17 cellular contexts compared by ENCODE assay signal in the genomic region with DNA sequence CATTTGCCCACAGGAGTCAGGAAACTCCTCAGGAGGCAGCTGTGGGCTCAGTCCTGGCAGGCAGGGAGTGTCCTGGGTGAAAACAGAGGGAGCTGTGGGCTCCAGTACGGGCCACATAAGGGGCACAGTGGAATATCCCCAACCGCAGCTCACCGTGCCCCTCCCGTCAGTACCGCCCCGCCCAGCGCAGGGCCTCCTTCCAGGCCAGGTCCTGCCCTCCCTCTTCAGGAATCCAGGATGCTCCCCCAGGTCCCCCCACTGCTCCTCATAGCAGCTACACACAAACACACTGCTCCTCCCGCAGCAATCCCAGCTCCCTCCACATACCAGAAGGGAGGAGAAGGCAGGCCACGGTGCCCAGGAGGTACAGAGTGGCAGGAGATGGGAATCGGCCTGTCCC.
DNase-seq lines count a peak whose midpoint lies in the region; ATAC-seq and TF ChIP-seq lines count a peak whose summit lies in the region.
"Had no signal": no experiment of that assay in that cellular context is flagged by ENCODE, and none has a peak within 500 bp of the region (broad histone marks: within the 10 kb centered on the region; RNA-seq: fewer than 3 reads in every experiment).

No MANE protein-coding gene starts in this region.

- DNase-seq in RPMI7951 (ENCODE audit: low read depth) (peak; percentile 74), foreskin keratinocyte (no peak), omental fat pad (ENCODE audit: low spot score) (no peak), upper lobe of right lung (peak; percentile 65), NCI-H510A treated with DMSO at 0.1 percent for 48 hours (lab: John Stamatoyannopoulos, UW) (no peak), KBM-7 (no peak)
- DNase-seq: activated CD4-positive, alpha-beta T cell treated with anti-CD3 and anti-CD28 coated beads, Interleukin-2, amount 50 U/mL, for 4 hours; activated naive CD8-positive, alpha-beta T cell treated with anti-CD3 and anti-CD28 coated beads for 36 hours; activated T-cell treated with anti-CD3 and anti-CD28 coated beads, Interleukin-2, amount 50 U/mL, for 4 hours; BE2C; caudate nucleus; effector CD4-positive, alpha-beta T cell; RPMI8226; stimulated activated CD4-positive, alpha-beta T cell treated with anti-CD3 and anti-CD28 coated beads, Interleukin-15, amount 100 ng/mL, for 24 hours had no signal

- peaks cover 9% of the 10 kb centered on the region for H3K4me1 ChIP-seq in foreskin keratinocyte
- peaks cover 30% of the 10 kb centered on the region for H3K4me1 ChIP-seq in upper lobe of right lung
- H3K4me1 ChIP-seq: BE2C had no signal

- no peak overlapping the region for H3K4me3 ChIP-seq in upper lobe of right lung
- H3K4me3 ChIP-seq: psoas muscle had no signal

- in situ Hi-C loops in KBM-7 (cut with MboI; ENCODE audit: low pct_unique_long_range_greater_than_20kb, low sequenced_read_pairs): no loop called here

- peaks cover 9% of the 10 kb centered on the region for H3K36me3 ChIP-seq in upper lobe of right lung
- H3K36me3 ChIP-seq: BE2C had no signal

- H3K27ac ChIP-seq in foreskin keratinocyte: no peak overlapping the region
- no peak overlapping the region for H3K27ac ChIP-seq in upper lobe of right lung
- H3K27ac ChIP-seq: psoas muscle had no signal

- H3K27me3 ChIP-seq in foreskin keratinocyte (no peaks in the 10 kb centered on the region), upper lobe of right lung (no peaks in the 10 kb centered on the region)
- H3K27me3 ChIP-seq: BE2C had no signal

- TF ChIP-seq CTCF in foreskin keratinocyte (conservative IDR thresholded peaks at IDR 0.05) (no peak), omental fat pad (IDR thresholded peaks at IDR 0.05) (no peak), upper lobe of right lung (IDR thresholded peaks at IDR 0.05) (no peak)

- no peaks in the 10 kb centered on the region for H3K9me3 ChIP-seq in upper lobe of right lung
- H3K9me3 ChIP-seq: BE2C, psoas muscle had no signal

- intact Hi-C loops in upper lobe of right lung (cut with DNase I): no loop called here

- ATAC-seq in foreskin keratinocyte (peak; percentile 19), omental fat pad (ENCODE audit: low FRiP score) (peak; percentile 27), upper lobe of right lung (peak; percentile 31), HG03097 (IDR thresholded peaks at IDR 0.05; ENCODE audit: low FRiP score, unreplicated experiment) (no peak)
- ATAC-seq: activated T-cell treated with anti-CD3 and anti-CD28 coated beads, Interleukin-2, amount 50 U/mL, for 4 hours; left colon; psoas muscle had no signal

Comparison
In these comparisons a context has a peak if more than half of its experiments do, and no peak if none do; other contexts are left out.
1. DNase-seq: peak in RPMI7951 (single experiment) and upper lobe of right lung (single experiment); none in foreskin keratinocyte (0 of 2), omental fat pad (single experiment), NCI-H510A treated with DMSO at 0.1 percent for 48 hours (single experiment) and KBM-7 (single experiment).